ENCODE assay signal across 21 cellular contexts in the genomic region with DNA sequence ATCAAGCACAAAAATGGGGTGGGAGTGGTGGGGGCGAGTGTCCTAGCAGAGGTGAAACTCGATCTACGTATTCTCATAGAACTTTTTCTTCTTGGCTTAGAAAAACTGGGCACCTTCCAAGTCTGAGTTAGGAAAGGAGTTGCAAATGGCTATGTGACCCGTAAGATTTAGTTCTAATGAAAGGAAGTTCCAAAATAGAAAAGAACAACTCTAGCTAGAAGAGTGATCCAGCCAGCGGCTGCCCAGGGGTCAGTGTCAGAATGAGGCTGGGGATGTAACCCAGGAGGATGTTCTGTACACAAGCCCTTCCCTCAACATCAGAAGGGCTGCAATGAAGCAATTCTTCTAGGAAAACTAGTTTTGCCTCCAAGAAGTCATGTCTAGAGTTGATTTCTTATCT. TPM values are rescaled to one million over a fixed set of nuclear protein-coding genes. Genes with fewer than 3 reads are reported as not detected.
DNase-seq lines count a peak whose midpoint lies in the region; ATAC-seq and TF ChIP-seq lines count a peak whose summit lies in the region.
"Had no signal": no experiment of that assay in that cellular context is flagged by ENCODE, and none has a peak within 500 bp of the region (broad histone marks: within the 10 kb centered on the region; RNA-seq: fewer than 3 reads in every experiment).

No MANE protein-coding gene starts in this region.

- no peaks in the 10 kb centered on the region for H4K20me1 ChIP-seq in OCI-LY7 (ENCODE audit: insufficient read depth, low read length)

- H2AFZ ChIP-seq in OCI-LY7 (ENCODE audit: low read length), result no peak overlapping the region

- H3K27me3 Mint-ChIP-seq in activated CD4-positive, alpha-beta T cell treated with anti-CD3 and anti-CD28 coated beads for 36 hours, result peaks cover 9% of the 10 kb centered on the region

- H3K36me3 Mint-ChIP-seq in activated CD4-positive, alpha-beta T cell treated with anti-CD3 and anti-CD28 coated beads for 36 hours (ENCODE audit: low read depth), result no peaks in the 10 kb centered on the region
- H3K36me3 Mint-ChIP-seq: naive thymus-derived CD8-positive, alpha-beta T cell had no signal

- DNase-seq in choroid plexus epithelial cell (ENCODE audit: low read depth), result peak; percentile 59
- no peak for DNase-seq in left ventricle myocardium inferior
- peak; percentile 88 for DNase-seq in posterior vena cava (ENCODE audit: low spot score)
- no peak for DNase-seq in transverse colon
- DNase-seq in OCI-LY7 (ENCODE audit: low spot score), result no peak
- DNase-seq in activated CD4-positive, alpha-beta T cell treated with anti-CD3 and anti-CD28 coated beads for 36 hours, result no peak
- DNase-seq in NCI-H1417 treated with DMSO at 0.1 percent for 48 hours (lab: John Stamatoyannopoulos, UW), result no peak
- DNase-seq: activated gamma-delta T cell treated with Interleukin-2 at 50 U/mL for 16 hours; amniotic stem cell; effector CD4-positive, alpha-beta T cell; H7; Karpas-422; mesenchymal stem cell; naive thymus-derived CD8-positive, alpha-beta T cell; NCI-H2107; NCI-H524; posterior cingulate gyrus; stimulated activated CD4-positive, alpha-beta T cell treated with anti-CD3 and anti-CD28 coated beads, Interleukin-15, amount 100 ng/mL, for 24 hours; T-helper 1 cell had no signal

- H3K9me3 Mint-ChIP-seq in activated CD4-positive, alpha-beta T cell treated with anti-CD3 and anti-CD28 coated beads for 36 hours (ENCODE audit: low read depth), result no peaks in the 10 kb centered on the region
- H3K9me3 Mint-ChIP-seq: central memory CD8-positive, alpha-beta T cell; naive thymus-derived CD8-positive, alpha-beta T cell had no signal

- ATAC-seq in activated CD4-positive, alpha-beta T cell treated with anti-CD3 and anti-CD28 coated beads for 36 hours, result no peak
- ATAC-seq: esophagus mucosa; naive thymus-derived CD8-positive, alpha-beta T cell had no signal

- H3K36me3 ChIP-seq in left ventricle myocardium inferior, result no peaks in the 10 kb centered on the region
- no peaks in the 10 kb centered on the region for H3K36me3 ChIP-seq in transverse colon
- no peaks in the 10 kb centered on the region for H3K36me3 ChIP-seq in OCI-LY7 (ENCODE audit: insufficient read depth, low read length)

- peak overlapping the region; percentile 56 for H3K27ac ChIP-seq in left ventricle myocardium inferior (replicated peaks)
- H3K27ac ChIP-seq in transverse colon, result peak overlapping the region; percentile 45 to 58 (median 51)
- no peak overlapping the region for H3K27ac ChIP-seq in OCI-LY7 (ENCODE audit: low read depth, low read length, poor library complexity, severe bottlenecking)

- no peaks in the 10 kb centered on the region for H3K79me2 ChIP-seq in OCI-LY7 (ENCODE audit: insufficient read depth, low read depth, low read length)

- intact Hi-C loops in left ventricle myocardium inferior (cut with micrococcal nuclease) (no loop called here), posterior vena cava (cut with DNase I) (no loop called here), transverse colon (cut with DNase I; ENCODE audit: low total_unique reads) (no loop called here), OCI-LY7 (cut with micrococcal nuclease; ENCODE audit: unreplicated experiment) (no loop called here)
- intact Hi-C loops in activated CD4-positive, alpha-beta T cell treated with anti-CD3 and anti-CD28 coated beads for 36 hours (cut with DNase I, micrococcal nuclease), result no loop called here

- no peak overlapping the region for H3K4me3 Mint-ChIP-seq in activated CD4-positive, alpha-beta T cell treated with anti-CD3 and anti-CD28 coated beads for 36 hours
- H3K4me3 Mint-ChIP-seq: central memory CD8-positive, alpha-beta T cell; naive thymus-derived CD8-positive, alpha-beta T cell had no signal

- CTCF ChIA-PET in OCI-LY7 (lab: Charles Lee; ENCODE audit: unreplicated experiment), result no interaction called here
- CTCF ChIA-PET in activated CD4-positive, alpha-beta T cell treated with anti-CD3 and anti-CD28 coated beads for 36 hours (lab: Charles Lee), result no interaction called here

- POLR2A ChIA-PET in OCI-LY7 (lab: Charles Lee), result no interaction called here
- POLR2A ChIA-PET in activated CD4-positive, alpha-beta T cell treated with anti-CD3 and anti-CD28 coated beads for 36 hours (lab: Charles Lee), result no interaction called here

- H3K4me3 ChIP-seq in choroid plexus epithelial cell (ENCODE audit: low read depth, low read length) (no peak overlapping the region), left ventricle myocardium inferior (no peak overlapping the region), transverse colon (no peak overlapping the region), OCI-LY7 (ENCODE audit: low read depth, low read length, poor library complexity, severe bottlenecking) (no peak overlapping the region)

- WGBS in transverse colon (ENCODE audit: low coverage in 1 of 2), 2 donors, result 70 to 78% methylated on average over 4 to 5 of the region's 5 CpGs

- H3K9me2 ChIP-seq in OCI-LY7 (ENCODE audit: insufficient read depth, low read length), result no peaks in the 10 kb centered on the region

- no peak for TF ChIP-seq EP300 in transverse colon (IDR thresholded peaks at IDR 0.05; ENCODE audit: low read depth)

- in situ Hi-C loops in transverse colon (cut with MboI; ENCODE audit: low pct_ligation_motif_present in 1 of 4, low pct_unique_long_range_greater_than_20kb in 1 of 4, low sequenced_read_pairs in 3 of 4), result loop anchor here in 3 of 4 donors (25.0 kb wide), 2 partner anchors 105 to 505 kb away; a partner anchor contains a TSS

- TF ChIP-seq CTCF in choroid plexus epithelial cell (conservative IDR thresholded peaks at IDR 0.05; ENCODE audit: low read depth, low read length) (no peak), left ventricle myocardium inferior (IDR thresholded peaks at IDR 0.05; ENCODE audit: borderline replicate concordance) (no peak), transverse colon (IDR thresholded peaks at IDR 0.05) (no peak), OCI-LY7 (conservative IDR thresholded peaks at IDR 0.05; ENCODE audit: low read length) (no peak)

- H3K4me1 ChIP-seq in left ventricle myocardium inferior (peaks cover 41% of the 10 kb centered on the region), transverse colon (peaks cover 7 to 56% (median 27%) of the 10 kb centered on the region in 4 donors), OCI-LY7 (ENCODE audit: insufficient read depth, low read length, poor library complexity, severe bottlenecking) (no peaks in the 10 kb centered on the region)

- no peak overlapping the region for H3K27ac Mint-ChIP-seq in activated CD4-positive, alpha-beta T cell treated with anti-CD3 and anti-CD28 coated beads for 36 hours
- H3K27ac Mint-ChIP-seq: naive thymus-derived CD8-positive, alpha-beta T cell had no signal

- no TSS peak for BruUV-seq in OCI-LY7 (replicated peaks; lab: Mats Ljungman, UMichigan)

- no peak for TF ChIP-seq POLR2A in transverse colon (IDR thresholded peaks at IDR 0.05)

- H3K9me3 ChIP-seq in left ventricle myocardium inferior (replicated peaks) (no peaks in the 10 kb centered on the region), transverse colon (no peaks in the 10 kb centered on the region), OCI-LY7 (ENCODE audit: low read length) (no peaks in the 10 kb centered on the region)

- H3K4me1 Mint-ChIP-seq in activated CD4-positive, alpha-beta T cell treated with anti-CD3 and anti-CD28 coated beads for 36 hours, result no peaks in the 10 kb centered on the region
- H3K4me1 Mint-ChIP-seq: central memory CD8-positive, alpha-beta T cell had no signal

- H3K27me3 ChIP-seq in left ventricle myocardium inferior (ENCODE audit: low read depth) (no peaks in the 10 kb centered on the region), transverse colon (no peaks in the 10 kb centered on the region)

- no peak overlapping the region for H3K4me2 ChIP-seq in OCI-LY7 (ENCODE audit: low read length)

RNA-seq across cellular contexts. Expression of a gene that starts 5.2 kb away (rescaled TPM):
- total RNA-seq in left ventricle myocardium inferior, result 8.3 TPM
- 1 to 10 TPM; 6.7 to 9.2 TPM for total RNA-seq in posterior vena cava
- total RNA-seq in transverse colon, result 10 to 100 TPM in 3 of 4 donors, 1 to 10 TPM in 1; 10.0 to 28.8 (median 16.6) TPM
- total RNA-seq in OCI-LY7 (2014; rRNA removed; shearing (Covaris generic)), result not detected in 2 replicates
- total RNA-seq in OCI-LY7 (2022), result not detected in 2 replicates
- not detected for total RNA-seq in activated CD4-positive, alpha-beta T cell treated with anti-CD3 and anti-CD28 coated beads for 36 hours
- total RNA-seq: naive thymus-derived CD8-positive, alpha-beta T cell had no signal

RNA-seq across cellular contexts. Expression of a gene that starts 43.8 kb away (rescaled TPM):
- total RNA-seq in left ventricle myocardium inferior (22.6 TPM), posterior vena cava (10 to 100 TPM; 11.8 to 15.2 TPM), transverse colon (100 to 1,000 TPM in 1 of 4 donors, 10 to 100 TPM in 3; 28.4 to 199 (median 41.7) TPM), OCI-LY7 (2022) (not detected in 2 replicates)
- total RNA-seq in OCI-LY7 (2014; rRNA removed; shearing (Covaris generic)), result not detected in 2 replicates
- total RNA-seq in activated CD4-positive, alpha-beta T cell treated with anti-CD3 and anti-CD28 coated beads for 36 hours, result not detected
- total RNA-seq: naive thymus-derived CD8-positive, alpha-beta T cell had no signal

Comparison
In these comparisons a context has a peak if more than half of its experiments do, and no peak if none do; other contexts are left out.
1. DNase-seq: peak in choroid plexus epithelial cell (single experiment) and posterior vena cava (single experiment); none in left ventricle myocardium inferior (single experiment), transverse colon (single experiment), OCI-LY7 (single experiment), activated CD4-positive, alpha-beta T cell treated with anti-CD3 and anti-CD28 coated beads for 36 hours (single experiment) and NCI-H1417 treated with DMSO at 0.1 percent for 48 hours (single experiment).
2. RNA of a gene that starts 43.8 kb away (total RNA-seq): 28.4 to 199 TPM in transverse colon, 22.6 TPM in left ventricle myocardium inferior (single experiment) and 11.8 to 15.2 TPM in posterior vena cava; not detected in OCI-LY7 and not detected in activated CD4-positive, alpha-beta T cell treated with anti-CD3 and anti-CD28 coated beads for 36 hours; every median in the first group is over 10 times any median in the second.